In the genomic region with DNA sequence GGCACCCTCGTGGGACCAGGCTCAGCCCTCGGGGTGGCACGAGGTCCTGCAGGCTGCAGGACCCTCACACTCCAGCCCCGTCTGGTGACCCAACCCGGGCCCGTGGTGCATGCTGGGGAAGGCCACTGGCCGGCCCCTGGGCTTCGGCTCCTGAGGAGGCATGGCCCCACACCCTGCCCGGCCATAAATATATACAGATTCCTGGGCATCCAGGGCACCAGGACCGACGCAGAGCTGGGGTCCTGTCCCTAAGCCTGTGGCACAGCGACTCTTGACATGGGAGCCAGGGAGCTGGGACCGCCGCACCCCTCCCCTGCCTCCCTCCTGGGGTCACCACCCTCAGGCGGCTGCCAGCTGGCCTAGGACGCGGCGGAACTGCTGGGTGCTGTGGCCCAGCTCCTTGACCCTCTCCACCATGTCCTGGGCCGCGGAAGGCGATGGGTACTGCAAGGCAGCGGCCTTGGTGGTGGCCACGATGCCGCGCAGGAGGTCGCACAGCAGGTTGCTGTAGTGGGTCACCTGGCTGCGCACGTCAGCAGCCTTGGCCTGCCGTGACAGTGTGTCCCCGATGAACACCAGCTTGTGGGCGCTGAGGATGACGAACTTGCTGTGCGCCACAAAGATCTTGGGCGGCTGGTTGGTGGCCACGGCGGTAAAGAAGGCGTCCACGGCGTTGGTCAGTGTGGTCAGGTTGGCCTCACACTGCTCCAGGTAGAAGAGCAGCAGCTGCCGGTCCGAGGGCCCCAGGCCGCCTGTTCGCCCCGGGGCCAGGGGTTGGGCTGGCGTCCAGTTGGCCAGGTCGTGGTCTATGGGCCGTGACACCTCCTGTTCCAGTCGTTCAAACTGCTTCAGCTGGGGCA, we compare ENCODE assay signal across 1 cellular context.
TF ChIP-seq lines count a peak whose summit lies in the region.

No MANE protein-coding gene starts in this region.

TF ChIP-seq in K562, 482 proteins besides CTCF, POLR2A, EP300 and RAD21:
- no peak for TF ChIP-seq HNRNPLL (IDR thresholded peaks at IDR 0.05; ENCODE audit: low read depth, low read length, poor library complexity, severe bottlenecking)
- TF ChIP-seq POLR2G (IDR thresholded peaks at IDR 0.05; ENCODE audit: low read depth, low read length) = peak; percentile 31; the same call in 1 of the 2 replicates
